Comparison of ENCODE assay signal across 9 cellular contexts in genomic region chr9:16704489-16705111, GRCh38.
DNase-seq lines count a peak whose midpoint lies in the region; ATAC-seq and TF ChIP-seq lines count a peak whose summit lies in the region.
"Had no signal": no experiment of that assay in that cellular context is flagged by ENCODE, and none has a peak within 500 bp of the region (broad histone marks: within the 10 kb centered on the region; RNA-seq: fewer than 3 reads in every experiment).

No MANE protein-coding gene starts in this region.

- no peaks in the 10 kb centered on the region for H4K20me1 ChIP-seq in PC-9 (ENCODE audit: insufficient read depth)

- H3K9ac ChIP-seq in muscle layer of colon (ENCODE audit: low read length): no peak overlapping the region
- H3K9ac ChIP-seq: KMS-11 had no signal

- peak overlapping the region; percentile 95 for H3K27ac ChIP-seq in PC-9
- peak overlapping the region; percentile 83 for H3K27ac ChIP-seq in muscle layer of colon (ENCODE audit: low read depth, low read length)
- H3K27ac ChIP-seq in uterus: peak overlapping the region; percentile 92 to 96
- H3K27ac ChIP-seq: KMS-11 had no signal

- TSS peak; percentile 85 for BruUV-seq in PC-9 (replicated peaks; lab: Mats Ljungman, UMichigan)

- no peaks in the 10 kb centered on the region for H3K79me2 ChIP-seq in PC-9 (ENCODE audit: low read depth)

- H3K36me3 ChIP-seq in PC-9 (ENCODE audit: low read depth) (no peaks in the 10 kb centered on the region), muscle layer of colon (ENCODE audit: insufficient read depth, low read length) (no peaks in the 10 kb centered on the region), uterus (no peaks in the 10 kb centered on the region)

- peak; percentile 32 for ATAC-seq in esophagus mucosa

- no peaks in the 10 kb centered on the region for H3K9me2 ChIP-seq in PC-9 (ENCODE audit: insufficient read depth)

- H3K4me2 ChIP-seq in PC-9: peak overlapping the region; percentile 82
- H3K4me2 ChIP-seq: KMS-11 had no signal

- H3K4me1 ChIP-seq in PC-9 (replicated peaks; ENCODE audit: insufficient read depth) (peaks cover 48% of the 10 kb centered on the region), muscle layer of colon (ENCODE audit: insufficient read depth, low read length) (peaks cover 66% of the 10 kb centered on the region), uterus (peaks cover 0 to 5% of the 10 kb centered on the region in 2 donors)

- intact Hi-C loops in PC-9 (cut with micrococcal nuclease; ENCODE audit: unreplicated experiment): loop anchor here (2.0 kb wide), 2 partner anchors 368 to 512 kb away; no protein-coding TSS in a partner anchor
- intact Hi-C loops in uterus (cut with DNase I; ENCODE audit: low total_unique reads): no loop called here

- H3K4me3 ChIP-seq in PC-9: peak overlapping the region; percentile 49; the same call in 1 of the 2 replicates
- H3K4me3 ChIP-seq in muscle layer of colon (ENCODE audit: low read depth in 1 of 2, low read length in 2 of 2): peak overlapping the region in 1 of 2 donors; percentile 46
- H3K4me3 ChIP-seq in uterus: peak overlapping the region; percentile 28 to 41

- H3K27me3 ChIP-seq in PC-9 (ENCODE audit: insufficient read depth, low read depth) (no peaks in the 10 kb centered on the region), muscle layer of colon (ENCODE audit: control insufficient read depth in 1 of 2, insufficient read depth in 2 of 2, low read length in 2 of 2) (no peaks in the 10 kb centered on the region), uterus (no peaks in the 10 kb centered on the region)

- no peak for TF ChIP-seq POLR2A in uterus (IDR thresholded peaks at IDR 0.05)

- TF ChIP-seq CTCF in PC-9 (conservative IDR thresholded peaks at IDR 0.05) (no peak), uterus (IDR thresholded peaks at IDR 0.05) (no peak)

- POLR2A ChIA-PET in PC-9 (lab: Charles Lee; ENCODE audit: unreplicated experiment): interaction anchor here (0.6 to 0.7 kb wide), 2 partner anchors 91 to 365 kb away, joined by 6 read pairs; no protein-coding TSS in a partner anchor

- DNase-seq in PC-9 (peak; percentile 17 to 36), uterus (peak; percentile 67 to 75), NCI-H187 (lab: John Stamatoyannopoulos, UW) (no peak), GF-D8 (lab: John Stamatoyannopoulos, UW) (no peak)
- no peak for DNase-seq in stimulated activated CD4-positive, alpha-beta T cell treated with anti-CD3 and anti-CD28 coated beads, Interleukin-15, amount 100 ng/mL, for 24 hours
- DNase-seq: effector memory CD4-positive, alpha-beta T cell had no signal

- no peaks in the 10 kb centered on the region for H3K9me3 ChIP-seq in PC-9 (ENCODE audit: insufficient read depth, low read depth)
- no peaks in the 10 kb centered on the region for H3K9me3 ChIP-seq in muscle layer of colon (ENCODE audit: low read length)
- H3K9me3 ChIP-seq in uterus: no peaks in the 10 kb centered on the region

- peaks cover 25% of the 10 kb centered on the region for H3F3A ChIP-seq in PC-9 (ENCODE audit: insufficient read depth, low read depth)

- CTCF ChIA-PET in PC-9 (lab: Charles Lee): no interaction called here

- peak overlapping the region; percentile 77; the same call in 1 of the 2 replicates for H2AFZ ChIP-seq in PC-9

Comparison
In these comparisons a context has a peak if more than half of its experiments do, and no peak if none do; other contexts are left out.
1. DNase-seq: peak in PC-9 (2 of 2) and uterus (2 of 2); none in NCI-H187 (0 of 2), stimulated activated CD4-positive, alpha-beta T cell treated with anti-CD3 and anti-CD28 coated beads, Interleukin-15, amount 100 ng/mL, for 24 hours (single experiment) and GF-D8 (single experiment).
2. Peak in every context shown above with its lines, with median percentiles within 50 percentile points of each other: H3K27ac ChIP-seq.